Comparison of ENCODE assay signal across 20 cellular contexts in genomic region chr7:157266272-157266671, GRCh38.
"Had no signal": no experiment of that assay in that cellular context is flagged by ENCODE, and none has a peak within 500 bp of the region (broad histone marks: within the 10 kb centered on the region; RNA-seq: fewer than 3 reads in every experiment).

No MANE protein-coding gene starts in this region.

- H3K9me3 Mint-ChIP-seq: naive thymus-derived CD8-positive, alpha-beta T cell; stimulated activated effector memory CD8-positive, alpha-beta T cell treated with anti-CD3 and anti-CD28 coated beads, Interleukin-12 subunit alpha, Interleukin-12 subunit beta, amount 100 ng/mL, for 72 hours had no signal

- H3K27me3 ChIP-seq: esophagus muscularis mucosa, gastroesophageal sphincter, hepatocyte, neutrophil, ovary, suprapubic skin, thyroid gland, upper lobe of right lung, vagina had no signal

- H3K27ac Mint-ChIP-seq: naive thymus-derived CD8-positive, alpha-beta T cell; stimulated activated effector memory CD8-positive, alpha-beta T cell treated with anti-CD3 and anti-CD28 coated beads, Interleukin-12 subunit alpha, Interleukin-12 subunit beta, amount 100 ng/mL, for 72 hours had no signal

- H3K27ac ChIP-seq: esophagus muscularis mucosa, gastroesophageal sphincter, hepatocyte, neutrophil, ovary, suprapubic skin, thyroid gland, upper lobe of right lung, vagina had no signal

- H3K4me2 ChIP-seq: hepatocyte, smooth muscle cell had no signal

- H3K9me3 ChIP-seq: esophagus muscularis mucosa, gastroesophageal sphincter, neutrophil, ovary, suprapubic skin, thyroid gland, upper lobe of right lung, vagina had no signal

- H3K4me3 Mint-ChIP-seq: naive thymus-derived CD8-positive, alpha-beta T cell; stimulated activated effector memory CD8-positive, alpha-beta T cell treated with anti-CD3 and anti-CD28 coated beads, Interleukin-12 subunit alpha, Interleukin-12 subunit beta, amount 100 ng/mL, for 72 hours had no signal

- H3K36me3 ChIP-seq: ovary had no signal

- H3K4me1 ChIP-seq: thyroid gland, upper lobe of right lung, vagina had no signal

- H3K4me3 ChIP-seq: esophagus muscularis mucosa, gastroesophageal sphincter, hepatocyte, ovary, smooth muscle cell, suprapubic skin, thyroid gland, upper lobe of right lung, vagina had no signal

- H3K79me2 ChIP-seq: hepatocyte had no signal

- ATAC-seq: gastroesophageal sphincter; left colon; naive thymus-derived CD8-positive, alpha-beta T cell; right cardiac atrium; stimulated activated effector memory CD8-positive, alpha-beta T cell treated with anti-CD3 and anti-CD28 coated beads, Interleukin-12 subunit alpha, Interleukin-12 subunit beta, amount 100 ng/mL, for 72 hours; stimulated activated naive CD8-positive, alpha-beta T cell treated with anti-CD3 and anti-CD28 coated beads, Interleukin-15, Interleukin-2, amounts not matched to agents 100 U/mL and 50 U/mL, for 24 hours; upper lobe of right lung had no signal

- DNase-seq: effector memory CD4-positive, alpha-beta T cell; foreskin fibroblast; left colon; mesendoderm; naive thymus-derived CD8-positive, alpha-beta T cell; stimulated activated CD4-positive, alpha-beta T cell treated with anti-CD3 and anti-CD28 coated beads, Interleukin-4, amount 100 ng/mL, for 1 hour; stimulated activated CD8-positive, alpha-beta memory T cell treated with anti-CD3 and anti-CD28 coated beads, Interleukin-4, amount 100 ng/mL, for 48 hours; stimulated activated naive CD8-positive, alpha-beta T cell treated with anti-CD3 and anti-CD28 coated beads, Interleukin-15, Interleukin-2, amounts not matched to agents 100 U/mL and 50 U/mL, for 24 hours; thyroid gland; upper lobe of right lung had no signal

- H2AFZ ChIP-seq: hepatocyte had no signal

- H3K27me3 Mint-ChIP-seq: naive thymus-derived CD8-positive, alpha-beta T cell had no signal
